18 cellular contexts compared by ENCODE assay signal in genomic region chr2:46825231-46825957, GRCh38.
DNase-seq lines count a peak whose midpoint lies in the region; ATAC-seq and TF ChIP-seq lines count a peak whose summit lies in the region.
"Had no signal": no experiment of that assay in that cellular context is flagged by ENCODE, and none has a peak within 500 bp of the region (broad histone marks: within the 10 kb centered on the region; RNA-seq: fewer than 3 reads in every experiment).

No MANE protein-coding gene starts in this region.

- H3K36me3 Mint-ChIP-seq in endodermal cell (ENCODE audit: low read depth) (no peaks in the 10 kb centered on the region), progenitor cell of endocrine pancreas (ENCODE audit: insufficient read depth) (no peaks in the 10 kb centered on the region)

- H3K27ac Mint-ChIP-seq in endodermal cell (no peak overlapping the region), progenitor cell of endocrine pancreas (peak overlapping the region; percentile 59)

- no peak for ATAC-seq in GM18861 (IDR thresholded peaks at IDR 0.05; ENCODE audit: unreplicated experiment)
- no peak for ATAC-seq in GM18907 (IDR thresholded peaks at IDR 0.05; ENCODE audit: unreplicated experiment)

- H3K4me3 ChIP-seq in ACC112 (ENCODE audit: low read depth, low read length), result no peak overlapping the region
- H3K4me3 ChIP-seq in HEK293 (ENCODE audit: low read depth, low read length), result no peak overlapping the region
- no peak overlapping the region for H3K4me3 ChIP-seq in endodermal cell (ENCODE audit: low read length)
- H3K4me3 ChIP-seq in transverse colon, result no peak overlapping the region
- H3K4me3 ChIP-seq: PC-9, SJCRH30 had no signal

- no peaks in the 10 kb centered on the region for H3K9me3 ChIP-seq in HEK293 (ENCODE audit: control insufficient read depth, insufficient read depth, low read depth, low read length)
- no peaks in the 10 kb centered on the region for H3K9me3 ChIP-seq in endodermal cell (ENCODE audit: control insufficient read depth, low read length)
- H3K9me3 ChIP-seq in transverse colon, result no peaks in the 10 kb centered on the region

- POLR2A ChIA-PET in HEK293 (lab: Yijun Ruan, JAX), result no interaction called here

- TF ChIP-seq EP300 in transverse colon (IDR thresholded peaks at IDR 0.05; ENCODE audit: low read depth), result no peak

- no peaks in the 10 kb centered on the region for H3K9me3 Mint-ChIP-seq in endodermal cell
- peaks cover 3% of the 10 kb centered on the region for H3K9me3 Mint-ChIP-seq in progenitor cell of endocrine pancreas (ENCODE audit: low read depth)

- H3K79me2 ChIP-seq in ACC112 (ENCODE audit: control insufficient read depth, insufficient read depth, low read length, unreplicated experiment), result peaks cover 25% of the 10 kb centered on the region

- H3K27me3 Mint-ChIP-seq in endodermal cell (ENCODE audit: insufficient read depth) (peaks cover 3% of the 10 kb centered on the region), progenitor cell of endocrine pancreas (peaks cover 3% of the 10 kb centered on the region)

- TF ChIP-seq POLR2A in transverse colon (IDR thresholded peaks at IDR 0.05), result no peak

- H3K4me1 Mint-ChIP-seq in endodermal cell (peaks cover 7% of the 10 kb centered on the region), progenitor cell of endocrine pancreas (ENCODE audit: low read depth) (no peaks in the 10 kb centered on the region)

- 93 to 100% methylated on average over 1 to 15 of the region's 15 CpGs for WGBS in endodermal cell (ENCODE audit: insufficient coverage in 1 of 2, insufficient read length in 1 of 2), 2 experiments
- 89% methylated on average over 15 of the region's 15 CpGs; no CpG with 5 or more reads in 1 of the 2 donors for WGBS in transverse colon (ENCODE audit: low coverage in 1 of 2), 2 donors

- intact Hi-C loops in transverse colon (cut with DNase I; ENCODE audit: low total_unique reads), result no loop called here

- H3K27me3 ChIP-seq in ACC112 (ENCODE audit: insufficient read depth, low read length) (no peaks in the 10 kb centered on the region), endodermal cell (ENCODE audit: control insufficient read depth, insufficient read depth, low read length, poor library complexity, severe bottlenecking) (no peaks in the 10 kb centered on the region), transverse colon (no peaks in the 10 kb centered on the region)

- H3K4me3 Mint-ChIP-seq in endodermal cell (no peak overlapping the region), progenitor cell of endocrine pancreas (ENCODE audit: low read depth) (no peak overlapping the region)

- H3K4me1 ChIP-seq in ACC112 (ENCODE audit: control insufficient read depth, insufficient read depth, low read length, unreplicated experiment) (peaks cover 59% of the 10 kb centered on the region), HEK293 (ENCODE audit: control insufficient read depth, insufficient read depth, low read length) (no peaks in the 10 kb centered on the region), endodermal cell (ENCODE audit: control insufficient read depth, insufficient read depth, low read length) (no peaks in the 10 kb centered on the region), transverse colon (no peaks in the 10 kb centered on the region)
- H3K4me1 ChIP-seq: SJCRH30 had no signal

- H3K36me3 ChIP-seq in ACC112 (ENCODE audit: insufficient read depth, low read length), result peaks cover 8% of the 10 kb centered on the region; the same call in 1 of the 2 replicates
- no peaks in the 10 kb centered on the region for H3K36me3 ChIP-seq in HEK293 (ENCODE audit: control insufficient read depth in 2 of 2, insufficient read depth in 1 of 2, low read length in 2 of 2)
- no peaks in the 10 kb centered on the region for H3K36me3 ChIP-seq in endodermal cell (ENCODE audit: control insufficient read depth, insufficient read depth, low read length)
- no peaks in the 10 kb centered on the region for H3K36me3 ChIP-seq in transverse colon

- CTCF ChIA-PET in HEK293 (lab: Yijun Ruan, JAX), result interaction anchor here (0.5 kb wide), 2 partner anchors 63 to 146 kb away, joined by 3 to 4 read pairs; no protein-coding TSS in a partner anchor

- H3K27ac ChIP-seq in ACC112 (ENCODE audit: low read depth, low read length), result peak overlapping the region; percentile 98
- H3K27ac ChIP-seq in HEK293 (ENCODE audit: extremely low read depth, low read depth, low read length), result no peak overlapping the region
- no peak overlapping the region for H3K27ac ChIP-seq in endodermal cell (ENCODE audit: low read depth, low read length)
- no peak overlapping the region for H3K27ac ChIP-seq in transverse colon
- H3K27ac ChIP-seq: PC-9, SJCRH30 had no signal

- no peak overlapping the region for H3K9ac ChIP-seq in endodermal cell (ENCODE audit: extremely low read depth, low read length, poor library complexity, severe bottlenecking)

- H2AFZ ChIP-seq in ACC112 (ENCODE audit: low read length, unreplicated experiment), result no peak overlapping the region
- H2AFZ ChIP-seq: PC-9 had no signal

- DNase-seq in endodermal cell, result peak; percentile 37
- DNase-seq in progenitor cell of endocrine pancreas (ENCODE audit: low spot score, unreplicated experiment), result no peak
- DNase-seq in transverse colon, result no peak
- DNase-seq: ACHN, DMS79 treated with DMSO at 0.1 percent for 48 hours, GOT3, KG1, NCI-H1417 treated with DMSO at 0.1 percent for 48 hours, NCI-H1930, NCI-H2171, NCI-H446 treated with DMSO at 0.1 percent for 48 hours, NCI-H774, PC-9, SJCRH30 had no signal

- TF ChIP-seq CTCF in HEK293 (tag by site-specific recombination; IDR thresholded peaks at IDR 0.05) (no peak), endodermal cell (conservative IDR thresholded peaks at IDR 0.05) (no peak), progenitor cell of endocrine pancreas (IDR thresholded peaks at IDR 0.05; ENCODE audit: unreplicated experiment) (no peak), transverse colon (IDR thresholded peaks at IDR 0.05) (no peak)

- in situ Hi-C loops in transverse colon (cut with MboI; ENCODE audit: low pct_ligation_motif_present in 1 of 4, low pct_unique_long_range_greater_than_20kb in 1 of 4, low sequenced_read_pairs in 3 of 4), result no loop called here

TF ChIP-seq in HEK293, 187 proteins besides CTCF, POLR2A, EP300 and RAD21:
- TF ChIP-seq EGR2 (tag by site-specific recombination; IDR thresholded peaks at IDR 0.05; ENCODE audit: low read depth) (0 out of 2 replicates have a peak, but pooled peaks have one; percentile 26), ZBTB20 (tag by site-specific recombination; IDR thresholded peaks at IDR 0.05) (no peak), REPIN1 (tag by site-specific recombination; IDR thresholded peaks at IDR 0.05; ENCODE audit: low read depth) (no peak), ZNF704 (tag by site-specific recombination; IDR thresholded peaks at IDR 0.05) (no peak), ZNF654 (tag by site-specific recombination; IDR thresholded peaks at IDR 0.05; ENCODE audit: low read depth) (no peak), REST (tag by site-specific recombination; IDR thresholded peaks at IDR 0.05) (no peak), ZFHX2 (tag by site-specific recombination; conservative IDR thresholded peaks at IDR 0.05) (peak; percentile 32; the same call in 1 of the 2 replicates)
